Comparison of ENCODE assay signal across 11 cellular contexts in genomic region chr6:99348220-99348822, GRCh38. TPM values are rescaled to one million over a fixed set of nuclear protein-coding genes. Genes with fewer than 3 reads are reported as not detected.
A peak's percentile ranks its signal among the peaks of the same experiment; 100 is the strongest.
DNase-seq lines count a peak whose midpoint lies in the region; ATAC-seq and TF ChIP-seq lines count a peak whose summit lies in the region.
"Had no signal": no experiment of that assay in that cellular context is flagged by ENCODE, and none has a peak within 500 bp of the region (broad histone marks: within the 10 kb centered on the region; RNA-seq: fewer than 3 reads in every experiment).

No MANE protein-coding gene starts in this region.

- TSS peak; percentile 19 for BruUV-seq in mammary epithelial cell (replicated peaks; lab: Mats Ljungman, UMichigan)

- H3K4me1 Mint-ChIP-seq in nephron, result no peaks in the 10 kb centered on the region

- DNase-seq in Ammon's horn (ENCODE audit: low spot score) (peak; percentile 20), mammary epithelial cell (no peak), glomerular visceral epithelial cell (ENCODE audit: extremely low spot score) (no peak), AG20443 (ENCODE audit: low spot score) (no peak), cardiac septum (ENCODE audit: low spot score) (no peak)
- DNase-seq: activated T-cell treated with anti-CD3 and anti-CD28 coated beads for 4 hours, erythroblast, Right ventricle myocardium superior had no signal

- in situ Hi-C loops in mammary epithelial cell (cut with MboI; ENCODE audit: low sequenced_read_pairs in 2 of 2), result loop anchor here in 1 of 2 donors (10.0 kb wide), 1 partner anchor 46 kb away; the partner anchor contains the start of gene COQ3

- intact Hi-C loops in mammary epithelial cell (cut with micrococcal nuclease), result loop anchor here (2.0 kb wide), 1 partner anchor 44 kb away; no protein-coding TSS in a partner anchor
- intact Hi-C loops in cardiac septum (cut with DNase I), result no loop called here

- H3K4me3 ChIP-seq in HUES6 (ENCODE audit: low read depth, low read length) (peak overlapping the region; percentile 94), mammary epithelial cell (replicated peaks in 1 of 3; ENCODE audit: insufficient read depth in 1 of 3, low read depth in 2 of 3, low read length in 3 of 3) (peak overlapping the region in 2 of 3 experiments; percentile 63 to 64)

- peaks cover 37% of the 10 kb centered on the region for H3K27me3 Mint-ChIP-seq in nephron (ENCODE audit: low read depth)

- no peaks in the 10 kb centered on the region for H4K20me1 ChIP-seq in mammary epithelial cell (ENCODE audit: insufficient read depth, low read length)

- no peaks in the 10 kb centered on the region for H3K79me2 ChIP-seq in mammary epithelial cell (ENCODE audit: insufficient read depth, low read length)

- H3K36me3 ChIP-seq in HUES6 (ENCODE audit: control insufficient read depth, insufficient read depth, low read length) (no peaks in the 10 kb centered on the region), mammary epithelial cell (ENCODE audit: insufficient read depth, low read length) (no peaks in the 10 kb centered on the region)

- H3K9me3 ChIP-seq in HUES6 (ENCODE audit: control insufficient read depth, insufficient read depth, low read depth, low read length), result no peaks in the 10 kb centered on the region
- no peaks in the 10 kb centered on the region for H3K9me3 ChIP-seq in mammary epithelial cell (replicated peaks; ENCODE audit: insufficient read depth, low read length)

- no peak for ATAC-seq in GM18519 (IDR thresholded peaks at IDR 0.05; ENCODE audit: low FRiP score, unreplicated experiment)

- WGBS in mammary epithelial cell (ENCODE audit: low coverage, missing lambda C conversion rate), result 15% methylated on average over 11 of the region's 11 CpGs

- dilution Hi-C loops in mammary epithelial cell (cut with HindIII; ENCODE audit: low sequenced_read_pairs), result no loop called here

- H3K27me3 ChIP-seq in HUES6 (ENCODE audit: control insufficient read depth, insufficient read depth, low read length), result peaks cover 7% of the 10 kb centered on the region; the same call in 1 of the 2 replicates
- no peaks in the 10 kb centered on the region for H3K27me3 ChIP-seq in mammary epithelial cell (ENCODE audit: insufficient read depth, low read length)

- peak overlapping the region in 1 of 3 experiments; percentile 20 for H3K27ac Mint-ChIP-seq in nephron

- H3K4me2 ChIP-seq in mammary epithelial cell (ENCODE audit: insufficient read depth, low read depth, low read length), result peak overlapping the region; percentile 97

- no peaks in the 10 kb centered on the region for H3K9me3 Mint-ChIP-seq in nephron

- peak overlapping the region; percentile 63; the same call in 1 of the 2 replicates for H3K27ac ChIP-seq in HUES6 (ENCODE audit: low read depth, low read length)
- H3K27ac ChIP-seq in mammary epithelial cell (ENCODE audit: insufficient read depth, low read depth, low read length), result no peak overlapping the region

- H2AFZ ChIP-seq in mammary epithelial cell (ENCODE audit: low read depth, low read length), result peak overlapping the region; percentile 79

- peak overlapping the region; percentile 92 for H3K9ac ChIP-seq in HUES6 (ENCODE audit: low read length)
- no peak overlapping the region for H3K9ac ChIP-seq in mammary epithelial cell (ENCODE audit: insufficient read depth, low read length)

- CTCF ChIA-PET in mammary epithelial cell (lab: Charles Lee; ENCODE audit: low non-redundant PET), result no interaction called here

- peaks cover 39% of the 10 kb centered on the region for H3K4me1 ChIP-seq in HUES6 (ENCODE audit: control insufficient read depth, insufficient read depth, low read length)
- H3K4me1 ChIP-seq in mammary epithelial cell (ENCODE audit: insufficient read depth, low read length), result peaks cover 29% of the 10 kb centered on the region

- peak overlapping the region; percentile 86 to 89 (median 86) for H3K4me3 Mint-ChIP-seq in nephron

- no peak for TF ChIP-seq CTCF in mammary epithelial cell (conservative IDR thresholded peaks at IDR 0.05 in 1 of 2, IDR thresholded peaks at IDR 0.05 in 1 of 2; ENCODE audit: extremely low read depth in 1 of 2, insufficient read depth in 1 of 2, low read depth in 1 of 2, low read length in 2 of 2)
- TF ChIP-seq CTCF in nephron (IDR thresholded peaks at IDR 0.05; ENCODE audit: unreplicated experiment in 3 of 3), result no peak

- H3K36me3 Mint-ChIP-seq in nephron (ENCODE audit: low read depth), result no peaks in the 10 kb centered on the region

RNA-seq across cellular contexts. Expression of gene FAXC, which starts 1.2 kb away (rescaled TPM):
- 1 to 10 TPM; 7.2 to 7.6 TPM for total RNA-seq in mammary epithelial cell
- polyA plus RNA-seq in mammary epithelial cell, result 9.5 TPM
- 3.7 TPM for polyA minus RNA-seq in mammary epithelial cell
- 0.57 TPM for total RNA-seq in cardiac septum
- total RNA-seq: Right ventricle myocardium superior had no signal

RNA-seq across cellular contexts. Expression of gene COQ3, which starts 45.7 kb away (rescaled TPM):
- total RNA-seq in mammary epithelial cell, result 10 to 100 TPM in 1 of 2 donors, 1 to 10 TPM in 1; 4.3 to 12.8 TPM
- polyA plus RNA-seq in mammary epithelial cell, result 10.6 TPM
- polyA minus RNA-seq in mammary epithelial cell, result 7.5 TPM
- 20.7 TPM for total RNA-seq in cardiac septum
